ENCODE assay signal across 9 cellular contexts in the genomic region with DNA sequence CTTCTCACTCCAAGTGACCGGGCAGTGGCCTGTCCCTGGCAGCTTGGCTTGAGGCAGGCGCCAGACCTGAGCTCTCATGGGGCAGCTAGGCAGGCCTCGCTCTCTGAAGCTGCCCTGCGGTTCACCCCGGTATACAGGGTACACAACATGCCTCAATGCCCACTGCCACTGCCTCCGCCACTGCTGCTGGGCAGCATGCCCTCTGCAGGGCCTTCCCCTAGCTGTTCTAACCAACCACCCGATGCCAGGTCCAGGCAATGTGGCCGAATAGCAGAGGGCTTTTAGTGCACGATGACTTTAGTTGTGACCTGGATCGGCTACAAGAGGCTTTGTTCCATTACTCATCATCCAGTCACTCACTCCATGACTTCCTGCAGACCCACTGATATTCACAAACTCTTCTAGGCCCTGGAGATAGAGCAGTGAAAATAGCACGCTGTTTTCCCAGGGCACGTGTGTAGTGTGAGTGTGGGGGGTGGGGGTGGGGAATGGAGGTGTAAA. TPM values are rescaled to one million over a fixed set of nuclear protein-coding genes. Genes with fewer than 3 reads are reported as not detected.
DNase-seq lines count a peak whose midpoint lies in the region; TF ChIP-seq lines count a peak whose summit lies in the region.
"Had no signal": no experiment of that assay in that cellular context is flagged by ENCODE, and none has a peak within 500 bp of the region (broad histone marks: within the 10 kb centered on the region; RNA-seq: fewer than 3 reads in every experiment).

No MANE protein-coding gene starts in this region.

- no peaks in the 10 kb centered on the region for H3K9me2 ChIP-seq in SK-N-SH

- H3K4me1 ChIP-seq in SK-N-SH (ENCODE audit: control insufficient read depth in 1 of 2, insufficient read depth in 2 of 2, low read depth in 1 of 2, low read length in 1 of 2) (peaks cover 28 to 34% of the 10 kb centered on the region in 2 experiments; a peak in 3 of 4 replicates), fibroblast of lung (ENCODE audit: control insufficient read depth, extremely low read depth, insufficient read depth, low read length) (peaks cover 49% of the 10 kb centered on the region), osteoblast (ENCODE audit: insufficient read depth, low read length) (peaks cover 63% of the 10 kb centered on the region)

- no peak overlapping the region for H3K27ac Mint-ChIP-seq in activated CD4-positive, alpha-beta T cell treated with anti-CD3 and anti-CD28 coated beads, Interleukin-2, amount 10 ng/mL, durations not matched to agents 7 days and 5 days

- H4K20me1 ChIP-seq in SK-N-SH (ENCODE audit: insufficient read depth) (peaks cover 55% of the 10 kb centered on the region), fibroblast of lung (ENCODE audit: control insufficient read depth, extremely low read depth, insufficient read depth, low read length) (no peaks in the 10 kb centered on the region), osteoblast (ENCODE audit: insufficient read depth, low read length) (peaks cover 37% of the 10 kb centered on the region)

- peak in 1 of 2 experiments; percentile 66; a peak in 1 of 4 replicates for TF ChIP-seq EP300 in SK-N-SH (IDR thresholded peaks at IDR 0.05; ENCODE audit: borderline replicate concordance in 1 of 2, low read depth in 1 of 2, low read length in 1 of 2)

- H3K27me3 ChIP-seq in SK-N-SH (ENCODE audit: insufficient read depth) (no peaks in the 10 kb centered on the region), fibroblast of lung (ENCODE audit: control insufficient read depth, insufficient read depth, low read length) (no peaks in the 10 kb centered on the region), osteoblast (ENCODE audit: insufficient read depth, low read length) (no peaks in the 10 kb centered on the region)

- no peaks in the 10 kb centered on the region for H3K36me3 Mint-ChIP-seq in activated CD4-positive, alpha-beta T cell treated with anti-CD3 and anti-CD28 coated beads, Interleukin-2, amount 10 ng/mL, durations not matched to agents 7 days and 5 days (ENCODE audit: low read depth)
- H3K36me3 Mint-ChIP-seq: naive thymus-derived CD8-positive, alpha-beta T cell had no signal

- H3K27me3 Mint-ChIP-seq in activated CD4-positive, alpha-beta T cell treated with anti-CD3 and anti-CD28 coated beads, Interleukin-2, amount 10 ng/mL, durations not matched to agents 7 days and 5 days = no peaks in the 10 kb centered on the region

- DNase-seq in C1 segment of cervical spinal cord (lab: John Stamatoyannopoulos, UW) (peak in 8 of 14 donors; percentile 20 to 76 (median 32)), SK-N-SH (peak; percentile 11), fibroblast of lung (ENCODE audit: low read depth in 2 of 2) (peak; percentile 57 to 85), osteoblast (ENCODE audit: insufficient read length, low spot score, missing footprints) (peak; percentile 93), NCI-H446 treated with DMSO at 0.1 percent for 48 hours (lab: John Stamatoyannopoulos, UW) (no peak), activated T-cell treated with anti-CD3 and anti-CD28 coated beads for 4 hours (no peak), germinal center (ENCODE audit: low spot score) (no peak)
- DNase-seq in activated CD4-positive, alpha-beta T cell treated with anti-CD3 and anti-CD28 coated beads, Interleukin-2, amount 10 ng/mL, durations not matched to agents 7 days and 5 days = no peak
- DNase-seq: naive thymus-derived CD8-positive, alpha-beta T cell had no signal

- peaks cover 99% of the 10 kb centered on the region for H3K79me2 ChIP-seq in SK-N-SH (ENCODE audit: insufficient read depth)
- H3K79me2 ChIP-seq in fibroblast of lung (ENCODE audit: control insufficient read depth, insufficient read depth, low read length) = peaks cover 75% of the 10 kb centered on the region
- peaks cover 67% of the 10 kb centered on the region for H3K79me2 ChIP-seq in osteoblast (ENCODE audit: insufficient read depth, low read length)

- no peak for TF ChIP-seq RAD21 in SK-N-SH (IDR thresholded peaks at IDR 0.05; ENCODE audit: low read length)

- no peak overlapping the region for H3K4me3 Mint-ChIP-seq in activated CD4-positive, alpha-beta T cell treated with anti-CD3 and anti-CD28 coated beads, Interleukin-2, amount 10 ng/mL, durations not matched to agents 7 days and 5 days
- H3K4me3 Mint-ChIP-seq: naive thymus-derived CD8-positive, alpha-beta T cell had no signal

- no peak overlapping the region for H2AFZ ChIP-seq in SK-N-SH (ENCODE audit: low read depth)
- H2AFZ ChIP-seq in fibroblast of lung (ENCODE audit: low read length) = no peak overlapping the region
- H2AFZ ChIP-seq in osteoblast (ENCODE audit: low read length) = peak overlapping the region; percentile 44

- H3K36me3 ChIP-seq in SK-N-SH (replicated peaks in 1 of 2; ENCODE audit: control insufficient read depth in 1 of 2, insufficient read depth in 2 of 2, low read length in 1 of 2) (no peaks in the 10 kb centered on the region), fibroblast of lung (ENCODE audit: control insufficient read depth, insufficient read depth, low read length) (no peaks in the 10 kb centered on the region), osteoblast (ENCODE audit: insufficient read depth, low read length) (no peaks in the 10 kb centered on the region)

- H3K9me3 ChIP-seq in SK-N-SH (no peaks in the 10 kb centered on the region), fibroblast of lung (ENCODE audit: control insufficient read depth, insufficient read depth, low read depth, low read length) (no peaks in the 10 kb centered on the region), osteoblast (ENCODE audit: low read depth, low read length) (no peaks in the 10 kb centered on the region)

- WGBS in SK-N-SH (ENCODE audit: low lambda C conversion rate) = 36% methylated on average over 9 of the region's 12 CpGs

- TF ChIP-seq CTCF in SK-N-SH (IDR thresholded peaks at IDR 0.05) = no peak
- TF ChIP-seq CTCF in fibroblast of lung (conservative IDR thresholded peaks at IDR 0.05 in 1 of 2, IDR thresholded peaks at IDR 0.05 in 1 of 2; ENCODE audit: low read depth in 1 of 2, low read length in 2 of 2) = no peak
- TF ChIP-seq CTCF in osteoblast (IDR thresholded peaks at IDR 0.05; ENCODE audit: extremely low read depth, low read depth, low read length) = no peak

- peaks cover 26% of the 10 kb centered on the region for H3K4me1 Mint-ChIP-seq in activated CD4-positive, alpha-beta T cell treated with anti-CD3 and anti-CD28 coated beads, Interleukin-2, amount 10 ng/mL, durations not matched to agents 7 days and 5 days

- H3K4me2 ChIP-seq in SK-N-SH (peak overlapping the region; percentile 71), fibroblast of lung (ENCODE audit: extremely low read depth, insufficient read depth, low read length) (peak overlapping the region; percentile 78), osteoblast (ENCODE audit: insufficient read depth, low read length) (peak overlapping the region; percentile 79)

- POLR2A ChIA-PET in SK-N-SH (lab: Yijun Ruan, JAX) = no interaction called here
- POLR2A ChIA-PET in activated CD4-positive, alpha-beta T cell treated with anti-CD3 and anti-CD28 coated beads, Interleukin-2, amount 10 ng/mL, durations not matched to agents 7 days and 5 days (lab: Charles Lee) = no interaction called here

- peak overlapping the region in 1 of 2 experiments; percentile 88; a peak in 2 of 4 replicates for H3K27ac ChIP-seq in SK-N-SH (ENCODE audit: low read depth in 2 of 2, low read length in 1 of 2)
- H3K27ac ChIP-seq in fibroblast of lung (ENCODE audit: insufficient read depth, low read length) = peak overlapping the region; percentile 97
- peak overlapping the region; percentile 82 for H3K27ac ChIP-seq in osteoblast (ENCODE audit: low read depth, low read length)

- H3K4me3 ChIP-seq in SK-N-SH (ENCODE audit: low read depth in 2 of 2, low read length in 1 of 2) (0 out of 4 replicates have a peak overlapping the region, but pooled peaks of 1 of the 2 experiments have one; percentile 28), fibroblast of lung (replicated peaks in 1 of 4; ENCODE audit: control extremely low read depth in 1 of 4, insufficient read depth in 1 of 4, low read depth in 3 of 4, low read length in 4 of 4) (peak overlapping the region in 3 of 4 experiments; percentile 18 to 38 (median 33)), osteoblast (ENCODE audit: insufficient read depth, low read length) (peak overlapping the region; percentile 54)

- H3K9me3 Mint-ChIP-seq in activated CD4-positive, alpha-beta T cell treated with anti-CD3 and anti-CD28 coated beads, Interleukin-2, amount 10 ng/mL, durations not matched to agents 7 days and 5 days = no peaks in the 10 kb centered on the region
- H3K9me3 Mint-ChIP-seq: naive thymus-derived CD8-positive, alpha-beta T cell had no signal

- CTCF ChIA-PET in SK-N-SH (lab: Yijun Ruan, JAX) = interaction anchor here (0.8 to 2.8 kb wide), 3 partner anchors 36 to 78 kb away, joined by 3 to 16 read pairs (median 12); no protein-coding TSS in a partner anchor
- CTCF ChIA-PET in activated CD4-positive, alpha-beta T cell treated with anti-CD3 and anti-CD28 coated beads, Interleukin-2, amount 10 ng/mL, durations not matched to agents 7 days and 5 days (lab: Charles Lee) = interaction anchor here (1.5 kb wide), 1 partner anchor 15 kb away, joined by 3 read pairs; no protein-coding TSS in a partner anchor

- H3F3A ChIP-seq in SK-N-SH (replicated peaks; ENCODE audit: insufficient read depth) = peaks cover 32% of the 10 kb centered on the region

- H3K9ac ChIP-seq in SK-N-SH = peak overlapping the region; percentile 61
- peak overlapping the region; percentile 37 for H3K9ac ChIP-seq in fibroblast of lung (ENCODE audit: insufficient read depth, low read length)

TF ChIP-seq in SK-N-SH, 30 proteins besides CTCF, POLR2A, EP300 and RAD21 (continues in another document):
- peak; percentile 72 for TF ChIP-seq NFIC (IDR thresholded peaks at IDR 0.05; ENCODE audit: borderline replicate concordance)

RNA-seq across cellular contexts. Expression of gene CDC42EP4, which starts 19.7 kb away (rescaled TPM):
- polyA plus RNA-seq in SK-N-SH (2012; rRNA removed) = 23.7 and 28.3 TPM in 2 replicates
- polyA plus RNA-seq in SK-N-SH (2012; cell fraction: cytosol; rRNA removed) = 16.3 and 24.6 TPM in 2 replicates
- 15.8 and 17.1 TPM in 2 replicates for polyA plus RNA-seq in SK-N-SH (2012; cell fraction: nucleus; rRNA removed)
- 31.3 and 34.2 TPM in 2 replicates for total RNA-seq in fibroblast of lung
- 16.9 and 20.9 TPM in 2 replicates for polyA plus RNA-seq in fibroblast of lung
- polyA plus RNA-seq in fibroblast of lung (2012) = 24.2 and 28.9 TPM in 2 replicates
- 33.7 and 42.3 TPM in 2 replicates for polyA minus RNA-seq in fibroblast of lung (ENCODE audit: low replicate concordance)
- 13.8 and 16.3 TPM in 2 replicates for total RNA-seq in osteoblast
- 1 to 10 TPM; 1.7 to 2.1 TPM for total RNA-seq in activated CD4-positive, alpha-beta T cell treated with anti-CD3 and anti-CD28 coated beads, Interleukin-2, amount 10 ng/mL, durations not matched to agents 7 days and 5 days

RNA-seq across cellular contexts. Expression of gene CPSF4L, which starts 30.4 kb away (rescaled TPM):
- polyA plus RNA-seq in SK-N-SH (2012; rRNA removed) (0.10 TPM in 1 of 2 replicates, not detected in the other), fibroblast of lung (not detected in 2 replicates)
- polyA plus RNA-seq in SK-N-SH (2012; cell fraction: cytosol; rRNA removed) = not detected in 2 replicates
- not detected in 2 replicates for polyA plus RNA-seq in SK-N-SH (2012; cell fraction: nucleus; rRNA removed)
- total RNA-seq in fibroblast of lung (0.26 TPM in 1 of 2 replicates, not detected in the other), osteoblast (not detected in 2 replicates)
- polyA plus RNA-seq in fibroblast of lung (2012) = not detected in 2 replicates
- not detected in 2 replicates for polyA minus RNA-seq in fibroblast of lung (ENCODE audit: low replicate concordance)
- total RNA-seq in activated CD4-positive, alpha-beta T cell treated with anti-CD3 and anti-CD28 coated beads, Interleukin-2, amount 10 ng/mL, durations not matched to agents 7 days and 5 days = not detected
- total RNA-seq: naive thymus-derived CD8-positive, alpha-beta T cell had no signal
- polyA plus RNA-seq: naive thymus-derived CD8-positive, alpha-beta T cell had no signal

Comparison
In these comparisons a context has a peak if more than half of its experiments do, and no peak if none do; other contexts are left out.
1. DNase-seq: peak in C1 segment of cervical spinal cord (8 of 14), SK-N-SH (single experiment), fibroblast of lung (2 of 2) and osteoblast (single experiment); none in NCI-H446 treated with DMSO at 0.1 percent for 48 hours (single experiment), activated T-cell treated with anti-CD3 and anti-CD28 coated beads for 4 hours (single experiment), activated CD4-positive, alpha-beta T cell treated with anti-CD3 and anti-CD28 coated beads, Interleukin-2, amount 10 ng/mL, durations not matched to agents 7 days and 5 days (single experiment) and germinal center (single experiment).
2. Peak in every context shown above with its lines, with median percentiles within 50 percentile points of each other: H3K4me2 ChIP-seq.